23 cellular contexts compared by ENCODE assay signal in the genomic region with DNA sequence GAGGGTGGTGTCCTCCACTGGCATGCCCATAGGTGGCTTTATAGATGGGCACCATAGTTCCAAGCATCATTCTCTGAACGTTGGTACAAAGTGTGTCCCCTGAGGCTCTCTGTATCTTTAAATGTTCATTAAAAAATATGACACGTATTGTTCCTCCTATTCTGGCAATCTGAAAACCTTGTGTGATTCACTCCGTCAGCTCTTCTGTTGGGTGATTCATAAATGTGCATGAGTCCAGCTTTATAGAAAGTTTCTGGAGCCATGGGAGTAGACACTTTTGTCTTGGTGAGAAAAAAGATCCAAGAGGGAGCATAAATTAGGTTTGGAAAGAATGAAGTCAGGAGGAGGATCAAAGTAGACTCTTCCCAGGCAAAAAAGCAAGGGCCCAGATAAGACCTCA.
DNase-seq lines count a peak whose midpoint lies in the region; ATAC-seq, FAIRE-seq and TF ChIP-seq lines count a peak whose summit lies in the region.
"Had no signal": no experiment of that assay in that cellular context is flagged by ENCODE, and none has a peak within 500 bp of the region (broad histone marks: within the 10 kb centered on the region; RNA-seq: fewer than 3 reads in every experiment).

No MANE protein-coding gene starts in this region.

- H3K4me2 ChIP-seq in GM23338 = no peak overlapping the region
- H3K4me2 ChIP-seq: A549; BLaER1 treated with 17β-estradiol and CSF1 and Interleukin-3, amounts not matched to agents 10 nM and 100 nM had no signal

- no peak for FAIRE-seq in bronchial epithelial cell (lab: Jason Lieb, UNC)
- FAIRE-seq: A549, D721Med, G401.6, GM12891, GM19239 had no signal

- ATAC-seq in foreskin keratinocyte (peak; percentile 74), GM23338 (no peak)
- ATAC-seq: A549; CD8-positive, alpha-beta T cell had no signal

- H3K4me3 ChIP-seq in bronchial epithelial cell (ENCODE audit: low read depth, low read length) = no peak overlapping the region
- no peak overlapping the region for H3K4me3 ChIP-seq in GM23338
- H3K4me3 ChIP-seq: A549; BLaER1 treated with 17β-estradiol and CSF1 and Interleukin-3, amounts not matched to agents 10 nM and 100 nM had no signal

- TF ChIP-seq CTCF in bronchial epithelial cell (IDR thresholded peaks at IDR 0.05; ENCODE audit: insufficient read depth, low read length, severe bottlenecking) (no peak), foreskin keratinocyte (conservative IDR thresholded peaks at IDR 0.05) (no peak), GM23338 (conservative IDR thresholded peaks at IDR 0.05; ENCODE audit: low read depth in 2 of 2) (no peak)

- no peak overlapping the region for H3K4me3 Mint-ChIP-seq in GM23338
- H3K4me3 Mint-ChIP-seq: B cell; CD4-positive, alpha-beta T cell; CD8-positive, alpha-beta T cell had no signal

- H3F3A ChIP-seq in GM23338 (replicated peaks; ENCODE audit: low read depth) = no peaks in the 10 kb centered on the region

- no peak overlapping the region for H2AFZ ChIP-seq in GM23338

- no peaks in the 10 kb centered on the region for H4K20me1 ChIP-seq in GM23338 (replicated peaks; ENCODE audit: insufficient read depth)
- H4K20me1 ChIP-seq: BLaER1 treated with 17β-estradiol and CSF1 and Interleukin-3, amounts not matched to agents 10 nM and 100 nM had no signal

- no peaks in the 10 kb centered on the region for H3K9me2 ChIP-seq in GM23338 (ENCODE audit: insufficient read depth)

- no peaks in the 10 kb centered on the region for H3K36me3 ChIP-seq in bronchial epithelial cell (ENCODE audit: control insufficient read depth, insufficient read depth, low read length)
- H3K36me3 ChIP-seq in GM23338 (ENCODE audit: insufficient read depth) = no peaks in the 10 kb centered on the region
- H3K36me3 ChIP-seq: BLaER1 treated with 17β-estradiol and CSF1 and Interleukin-3, amounts not matched to agents 10 nM and 100 nM had no signal

- H3K4me1 ChIP-seq in foreskin keratinocyte = peaks cover 10% of the 10 kb centered on the region
- no peaks in the 10 kb centered on the region for H3K4me1 ChIP-seq in GM23338 (ENCODE audit: insufficient read depth)
- H3K4me1 ChIP-seq: A549; BLaER1 treated with 17β-estradiol and CSF1 and Interleukin-3, amounts not matched to agents 10 nM and 100 nM had no signal

- H3K36me3 Mint-ChIP-seq in GM23338 (ENCODE audit: low read depth) = no peaks in the 10 kb centered on the region
- H3K36me3 Mint-ChIP-seq: CD8-positive, alpha-beta T cell had no signal

- no peak overlapping the region for H3K27ac Mint-ChIP-seq in GM23338
- H3K27ac Mint-ChIP-seq: B cell; CD4-positive, alpha-beta T cell; CD8-positive, alpha-beta T cell had no signal

- no peaks in the 10 kb centered on the region for H3K79me2 ChIP-seq in GM23338 (replicated peaks; ENCODE audit: insufficient read depth)

- H3K4me1 Mint-ChIP-seq in GM23338 = no peaks in the 10 kb centered on the region; the same call in 2 of the 3 replicates
- H3K4me1 Mint-ChIP-seq: B cell had no signal

- H3K27ac ChIP-seq in foreskin keratinocyte = peak overlapping the region; percentile 2
- H3K27ac ChIP-seq in GM23338 (ENCODE audit: low read depth) = no peak overlapping the region
- H3K27ac ChIP-seq: 22Rv1; A549; BLaER1 treated with 17β-estradiol and CSF1 and Interleukin-3, amounts not matched to agents 10 nM and 100 nM; C4-2B had no signal

- no peaks in the 10 kb centered on the region for H3K9me3 Mint-ChIP-seq in GM23338
- H3K9me3 Mint-ChIP-seq: CD8-positive, alpha-beta T cell had no signal

- DNase-seq in RKO (ENCODE audit: low spot score) (peak; percentile 31), bronchial epithelial cell (ENCODE audit: low read depth) (peak; percentile 40), foreskin keratinocyte (peak; percentile 50 to 81), kidney tubule cell (ENCODE audit: low spot score) (peak; percentile 57), GM23338 (ENCODE audit: low spot score) (no peak), NCI-H128 (lab: John Stamatoyannopoulos, UW; ENCODE audit: unreplicated experiment) (no peak), middle frontal gyrus (ENCODE audit: extremely low spot score, low spot score) (no peak)
- DNase-seq: AML-193; Caco-2; Calu3; CD4-positive, alpha-beta T cell; CD8-positive, alpha-beta T cell; DMS79 treated with DMSO at 0.1 percent for 48 hours; GF-D8 had no signal

- H3K27me3 ChIP-seq in bronchial epithelial cell (ENCODE audit: control insufficient read depth, insufficient read depth, low read length) (no peaks in the 10 kb centered on the region), foreskin keratinocyte (no peaks in the 10 kb centered on the region), GM23338 (ENCODE audit: insufficient read depth) (no peaks in the 10 kb centered on the region)
- H3K27me3 ChIP-seq: BLaER1 treated with 17β-estradiol and CSF1 and Interleukin-3, amounts not matched to agents 10 nM and 100 nM had no signal

- H3K27me3 Mint-ChIP-seq in GM23338 (ENCODE audit: insufficient read depth, low read depth, poor library complexity) = no peaks in the 10 kb centered on the region
- H3K27me3 Mint-ChIP-seq: B cell; CD4-positive, alpha-beta T cell had no signal

TF ChIP-seq in GM23338, 12 proteins besides CTCF, POLR2A, EP300 and RAD21:
- TF ChIP-seq, protein P1, sequence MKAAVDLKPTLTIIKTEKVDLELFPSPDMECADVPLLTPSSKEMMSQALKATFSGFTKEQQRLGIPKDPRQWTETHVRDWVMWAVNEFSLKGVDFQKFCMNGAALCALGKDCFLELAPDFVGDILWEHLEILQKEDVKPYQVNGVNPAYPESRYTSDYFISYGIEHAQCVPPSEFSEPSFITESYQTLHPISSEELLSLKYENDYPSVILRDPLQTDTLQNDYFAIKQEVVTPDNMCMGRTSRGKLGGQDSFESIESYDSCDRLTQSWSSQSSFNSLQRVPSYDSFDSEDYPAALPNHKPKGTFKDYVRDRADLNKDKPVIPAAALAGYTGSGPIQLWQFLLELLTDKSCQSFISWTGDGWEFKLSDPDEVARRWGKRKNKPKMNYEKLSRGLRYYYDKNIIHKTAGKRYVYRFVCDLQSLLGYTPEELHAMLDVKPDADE (IDR thresholded peaks at IDR 0.05) = no peak
- TF ChIP-seq NANOG (IDR thresholded peaks at IDR 0.05; ENCODE audit: borderline replicate concordance) (no peak), EZH2phosphoT487 (IDR thresholded peaks at IDR 0.05; ENCODE audit: unreplicated experiment) (no peak), JUNB (IDR thresholded peaks at IDR 0.05; ENCODE audit: unreplicated experiment) (no peak), EZH2 (IDR thresholded peaks at IDR 0.05; ENCODE audit: low read depth, unreplicated experiment) (no peak), CREB1 (CRISPR knock-in tag; IDR thresholded peaks at IDR 0.05; ENCODE audit: low read depth) (no peak), ZNF114 (CRISPR knock-in tag; IDR thresholded peaks at IDR 0.05) (no peak)
- TF ChIP-seq, protein P2, sequence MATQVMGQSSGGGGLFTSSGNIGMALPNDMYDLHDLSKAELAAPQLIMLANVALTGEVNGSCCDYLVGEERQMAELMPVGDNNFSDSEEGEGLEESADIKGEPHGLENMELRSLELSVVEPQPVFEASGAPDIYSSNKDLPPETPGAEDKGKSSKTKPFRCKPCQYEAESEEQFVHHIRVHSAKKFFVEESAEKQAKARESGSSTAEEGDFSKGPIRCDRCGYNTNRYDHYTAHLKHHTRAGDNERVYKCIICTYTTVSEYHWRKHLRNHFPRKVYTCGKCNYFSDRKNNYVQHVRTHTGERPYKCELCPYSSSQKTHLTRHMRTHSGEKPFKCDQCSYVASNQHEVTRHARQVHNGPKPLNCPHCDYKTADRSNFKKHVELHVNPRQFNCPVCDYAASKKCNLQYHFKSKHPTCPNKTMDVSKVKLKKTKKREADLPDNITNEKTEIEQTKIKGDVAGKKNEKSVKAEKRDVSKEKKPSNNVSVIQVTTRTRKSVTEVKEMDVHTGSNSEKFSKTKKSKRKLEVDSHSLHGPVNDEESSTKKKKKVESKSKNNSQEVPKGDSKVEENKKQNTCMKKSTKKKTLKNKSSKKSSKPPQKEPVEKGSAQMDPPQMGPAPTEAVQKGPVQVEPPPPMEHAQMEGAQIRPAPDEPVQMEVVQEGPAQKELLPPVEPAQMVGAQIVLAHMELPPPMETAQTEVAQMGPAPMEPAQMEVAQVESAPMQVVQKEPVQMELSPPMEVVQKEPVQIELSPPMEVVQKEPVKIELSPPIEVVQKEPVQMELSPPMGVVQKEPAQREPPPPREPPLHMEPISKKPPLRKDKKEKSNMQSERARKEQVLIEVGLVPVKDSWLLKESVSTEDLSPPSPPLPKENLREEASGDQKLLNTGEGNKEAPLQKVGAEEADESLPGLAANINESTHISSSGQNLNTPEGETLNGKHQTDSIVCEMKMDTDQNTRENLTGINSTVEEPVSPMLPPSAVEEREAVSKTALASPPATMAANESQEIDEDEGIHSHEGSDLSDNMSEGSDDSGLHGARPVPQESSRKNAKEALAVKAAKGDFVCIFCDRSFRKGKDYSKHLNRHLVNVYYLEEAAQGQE (IDR thresholded peaks at IDR 0.05; ENCODE audit: unreplicated experiment) = no peak

Comparison
In these comparisons a context has a peak if more than half of its experiments do, and no peak if none do; other contexts are left out.
1. DNase-seq: peak in RKO (single experiment), bronchial epithelial cell (single experiment), foreskin keratinocyte (2 of 2) and kidney tubule cell (single experiment); none in GM23338 (single experiment), NCI-H128 (single experiment) and middle frontal gyrus (single experiment).